8 cellular contexts compared by ENCODE assay signal in the genomic region with DNA sequence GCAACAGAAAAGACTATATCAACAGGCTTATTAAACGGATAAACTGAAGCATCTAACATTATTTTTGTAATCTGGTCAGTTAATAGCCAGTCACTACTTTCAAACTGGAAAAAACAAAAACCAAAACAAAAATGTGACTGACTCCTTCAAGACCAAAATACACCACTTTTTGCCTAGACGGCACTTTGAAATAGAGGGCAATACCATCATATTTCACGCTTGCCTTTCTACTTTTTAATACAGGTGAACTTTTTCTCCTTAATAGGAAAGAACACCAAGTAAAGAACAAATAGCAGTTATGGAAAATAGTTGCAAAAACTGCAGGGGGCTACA. TPM values are rescaled to one million over a fixed set of nuclear protein-coding genes. Genes with fewer than 3 reads are reported as not detected.
DNase-seq lines count a peak whose midpoint lies in the region; ATAC-seq, FAIRE-seq and TF ChIP-seq lines count a peak whose summit lies in the region.

No MANE protein-coding gene starts in this region.

- no peaks in the 10 kb centered on the region; the same call in 1 of the 2 replicates for H4K20me1 ChIP-seq in DND-41 (ENCODE audit: insufficient read depth, low read length)
- no peaks in the 10 kb centered on the region for H4K20me1 ChIP-seq in H1 (replicated peaks in 1 of 2; ENCODE audit: control insufficient read depth in 1 of 2, insufficient read depth in 2 of 2, low read length in 2 of 2)

- H3K23ac ChIP-seq in H1 (ENCODE audit: insufficient read length): no peak overlapping the region

- ATAC-seq in DND-41 (ENCODE audit: insufficient read depth, low read depth) (0 out of 3 replicates have a peak, but pooled peaks have one; percentile 3), omental fat pad (ENCODE audit: low FRiP score) (peak; percentile 3), GM21619 (IDR thresholded peaks at IDR 0.05; ENCODE audit: unreplicated experiment) (no peak)

- FAIRE-seq in H1 (lab: Jason Lieb, UNC): no peak

- no peak overlapping the region for H3K18ac ChIP-seq in H1 (ENCODE audit: extremely low read depth, low read length)

- H4K91ac ChIP-seq in H1 (replicated peaks; ENCODE audit: insufficient read length, low read length): no peak overlapping the region

- TF ChIP-seq POLR2A in H1 (IDR thresholded peaks at IDR 0.05; ENCODE audit: control extremely low read depth in 1 of 2, low read depth in 2 of 2, low read length in 2 of 2): no peak

- no peak for TF ChIP-seq RAD21 in H1 (IDR thresholded peaks at IDR 0.05 in 1 of 2, conservative IDR thresholded peaks at IDR 0.05 in 1 of 2; ENCODE audit: low read depth in 2 of 2, low read length in 2 of 2)

- 58% methylated on average over 3 of the region's 3 CpGs; no CpG with 5 or more reads in 1 of the 2 experiments for WGBS in H1 (ENCODE audit: extremely low coverage in 1 of 2, insufficient coverage in 1 of 2, insufficient read length in 1 of 2, insufficient replicate concordance in 2 of 2, low coverage in 1 of 2, low lambda C conversion rate in 2 of 2, missing lambda C conversion rate in 1 of 2), 2 experiments

- H3K36me3 ChIP-seq in DND-41 (ENCODE audit: insufficient read depth, low read length) (peaks cover 20% of the 10 kb centered on the region), MG63 (peaks cover 30% of the 10 kb centered on the region), H1 (ENCODE audit: control insufficient read depth in 2 of 4, insufficient read depth in 4 of 4, low read length in 3 of 4) (peaks cover 3 to 9% (median 7%) of the 10 kb centered on the region in 4 experiments; a peak in 6 of 8 replicates)

- H3K27ac ChIP-seq in DND-41 (ENCODE audit: low read length): peak overlapping the region; percentile 55
- H3K27ac ChIP-seq in H1 (ENCODE audit: low read depth, low read length): peak overlapping the region; percentile 9; the same call in 1 of the 2 replicates

- H3K79me1 ChIP-seq in H1 (ENCODE audit: low read depth, low read length): no peaks in the 10 kb centered on the region; the same call in 1 of the 2 replicates

- H3K4me3 ChIP-seq in DND-41 (ENCODE audit: low read depth in 1 of 2, low read length in 2 of 2) (peak overlapping the region; percentile 57 to 73; a peak in 3 of 4 replicates), MG63 (peak overlapping the region; percentile 94), H1 (ENCODE audit: extremely low read depth in 1 of 4, insufficient read depth in 2 of 4, low read depth in 3 of 4, low read length in 4 of 4) (peak overlapping the region; percentile 85 to 100 (median 94))

- CTCF ChIA-PET in H1 (lab: Charles Lee; ENCODE audit: partially characterized antibody): no interaction called here

- H3K23me2 ChIP-seq in H1 (ENCODE audit: low read depth, low read length): 0 out of 2 replicates have a peak, but pooled peaks cover 2% of the 10 kb centered on the region

- H2BK5ac ChIP-seq in H1 (ENCODE audit: low read depth, low read length): no peak overlapping the region

- no peak overlapping the region for H3K4ac ChIP-seq in H1 (replicated peaks; ENCODE audit: insufficient read length, low read depth, low read length)

- no peak overlapping the region for H3K14ac ChIP-seq in H1 (ENCODE audit: insufficient read length)

- peak overlapping the region; percentile 71 for H2AFZ ChIP-seq in DND-41 (ENCODE audit: low read depth, low read length)
- H2AFZ ChIP-seq in H1 (ENCODE audit: low read length): peak overlapping the region; percentile 76; the same call in 1 of the 2 replicates

- H2BK120ac ChIP-seq in H1 (replicated peaks; ENCODE audit: low read depth, low read length): no peak overlapping the region

- H3K79me2 ChIP-seq in DND-41 (ENCODE audit: insufficient read depth, low read length): peaks cover 50% of the 10 kb centered on the region
- H3K79me2 ChIP-seq in H1 (ENCODE audit: control insufficient read depth in 1 of 2, insufficient read depth in 2 of 2, low read length in 2 of 2): peaks cover 11 to 35% of the 10 kb centered on the region in 2 experiments

- DNase-seq in DND-41 (no peak), MG63 (no peak), H1 (ENCODE audit: low read depth in 1 of 2, low spot score in 2 of 2) (no peak), omental fat pad (ENCODE audit: low spot score) (no peak), GM03348 (ENCODE audit: low spot score) (no peak)
- no peak for DNase-seq in stimulated activated CD4-positive, alpha-beta T cell treated with anti-CD3 and anti-CD28 coated beads, Interleukin-4, amount 100 ng/mL, for 24 hours
- DNase-seq in stimulated activated CD4-positive, alpha-beta T cell treated with anti-CD3 and anti-CD28 coated beads, Interleukin-12 subunit alpha, Interleukin-12 subunit beta, amount 100 ng/mL, for 4 hours: no peak

- no peak overlapping the region for H2BK15ac ChIP-seq in H1 (ENCODE audit: low read length)

- peak overlapping the region; percentile 48 for H4K5ac ChIP-seq in H1 (ENCODE audit: insufficient read length, low read depth, low read length)

- H2BK20ac ChIP-seq in H1 (ENCODE audit: low read length): no peak overlapping the region

- H2BK12ac ChIP-seq in H1 (ENCODE audit: low read depth, low read length): no peak overlapping the region

- TF ChIP-seq CTCF in DND-41 (IDR thresholded peaks at IDR 0.05; ENCODE audit: borderline replicate concordance, extremely low read depth, low read length, poor library complexity, severe bottlenecking) (no peak), H1 (IDR thresholded peaks at IDR 0.05; ENCODE audit: control extremely low read depth in 1 of 3, insufficient read depth in 1 of 3, low read depth in 1 of 3, low read length in 3 of 3) (no peak), omental fat pad (IDR thresholded peaks at IDR 0.05) (no peak)

- H4K8ac ChIP-seq in H1 (ENCODE audit: extremely low read depth, insufficient read depth, low read length): no peak overlapping the region

- H3K4me1 ChIP-seq in DND-41 (ENCODE audit: insufficient read depth, low read length): peaks cover 28% of the 10 kb centered on the region
- peaks cover 0 to 2% (median 0%) of the 10 kb centered on the region in 4 experiments; a peak in 2 of 7 replicates for H3K4me1 ChIP-seq in H1 (replicated peaks in 1 of 4; ENCODE audit: control insufficient read depth in 3 of 4, insufficient read depth in 4 of 4, low read length in 3 of 4)

- H3K27me3 ChIP-seq in DND-41 (ENCODE audit: insufficient read depth, low read length, poor library complexity) (no peaks in the 10 kb centered on the region), MG63 (no peaks in the 10 kb centered on the region), H1 (replicated peaks in 1 of 4; ENCODE audit: control insufficient read depth in 3 of 4, extremely low read depth in 1 of 4, insufficient read depth in 3 of 4, low read length in 3 of 4) (no peaks in the 10 kb centered on the region)

- POLR2A ChIA-PET in H1 (lab: Charles Lee; ENCODE audit: partially characterized antibody): interaction anchor here (0.6 to 1.0 kb wide), 5 partner anchors 11 to 122 kb away, joined by 3 to 4 read pairs (median 3); a partner anchor contains a TSS

- peak overlapping the region; percentile 64 for H3K9ac ChIP-seq in DND-41 (ENCODE audit: low read depth, low read length)
- peak overlapping the region in 3 of 4 experiments; percentile 43 to 95 (median 94); a peak in 6 of 7 replicates for H3K9ac ChIP-seq in H1 (replicated peaks in 1 of 4; ENCODE audit: extremely low read depth in 1 of 4, low read depth in 3 of 4, low read length in 3 of 4)

- peak overlapping the region; percentile 95 for H3K4me2 ChIP-seq in DND-41 (ENCODE audit: insufficient read depth, low read length)
- H3K4me2 ChIP-seq in H1 (ENCODE audit: insufficient read depth in 1 of 2, low read depth in 2 of 2, low read length in 2 of 2): peak overlapping the region; percentile 61 to 81

- H3K56ac ChIP-seq in H1 (replicated peaks; ENCODE audit: insufficient read length, low read depth, low read length): no peak overlapping the region

- TF ChIP-seq EP300 in H1 (IDR thresholded peaks at IDR 0.05; ENCODE audit: borderline replicate concordance in 1 of 2, low read depth in 2 of 2, low read length in 2 of 2): no peak

- no peaks in the 10 kb centered on the region for H3K9me3 ChIP-seq in DND-41 (ENCODE audit: insufficient read depth, low read length, severe bottlenecking)
- H3K9me3 ChIP-seq in MG63: no peaks in the 10 kb centered on the region
- no peaks in the 10 kb centered on the region for H3K9me3 ChIP-seq in H1 (ENCODE audit: insufficient read depth in 2 of 2, low read depth in 1 of 2, low read length in 1 of 2)

- no peak overlapping the region for H2AK5ac ChIP-seq in H1 (ENCODE audit: low read depth, low read length)

TF ChIP-seq in H1, 55 proteins besides CTCF, POLR2A, EP300 and RAD21:
- TF ChIP-seq SIN3A (conservative IDR thresholded peaks at IDR 0.05 in 1 of 2, IDR thresholded peaks at IDR 0.05 in 1 of 2; ENCODE audit: low read depth in 1 of 2, low read length in 2 of 2): no peak
- TF ChIP-seq POLR2AphosphoS5 (IDR thresholded peaks at IDR 0.05; ENCODE audit: low read depth, low read length): no peak
- no peak for TF ChIP-seq SP1 (IDR thresholded peaks at IDR 0.05; ENCODE audit: low read depth, low read length)
- TF ChIP-seq NRF1 (IDR thresholded peaks at IDR 0.05; ENCODE audit: low read depth, low read length): no peak

RNA-seq across cellular contexts. Expression of a gene that starts 0.6 kb away (rescaled TPM):
- total RNA-seq in MG63 (2014; rRNA removed; shearing (Covaris generic); ENCODE audit: low replicate concordance): 81.5 and 82.5 TPM in 2 replicates
- 139 and 141 TPM in 2 replicates for total RNA-seq in H1 (2021; fragmentation: NEBNext Ultra II Directional; extraction: Animal tissue kit (Norgen Biotek cat#: 25700))
- polyA plus RNA-seq in H1 (2011; rRNA removed): 32.0 and 46.1 TPM in 2 replicates
- polyA plus RNA-seq in H1 (2011; cell fraction: cytosol; rRNA removed): 75.2 TPM
- polyA plus RNA-seq in H1 (2011; cell fraction: nucleus; rRNA removed): 34.4 TPM
- 78.0 to 149 TPM (median 100 TPM) in 4 replicates for polyA plus RNA-seq in H1 (2012, experiment 1 of 2)
- 4.5 TPM for polyA plus RNA-seq in H1 (2012, experiment 2 of 2)
- 88.8 TPM for polyA plus RNA-seq in H1 (2013, experiment 1 of 2)
- 82.4 TPM for polyA plus RNA-seq in H1 (2013, experiment 2 of 2)
- polyA minus RNA-seq in H1 (2011; rRNA and poly(A)+ RNA removed): 98.6 and 138 TPM in 2 replicates
- 66.8 TPM for polyA minus RNA-seq in H1 (2011; cell fraction: cytosol; rRNA and poly(A)+ RNA removed)
- polyA minus RNA-seq in H1 (2011; cell fraction: nucleus; rRNA and poly(A)+ RNA removed): 87.1 TPM
- total RNA-seq in omental fat pad: 10 to 100 TPM; 27.1 to 48.9 (median 29.8) TPM

RNA-seq across cellular contexts. Expression of a gene that starts 59.7 kb away (rescaled TPM):
- total RNA-seq in MG63 (2014; rRNA removed; shearing (Covaris generic); ENCODE audit: low replicate concordance): 0.99 and 2.2 TPM in 2 replicates
- total RNA-seq in H1 (2021; fragmentation: NEBNext Ultra II Directional; extraction: Animal tissue kit (Norgen Biotek cat#: 25700)): 10.0 and 12.9 TPM in 2 replicates
- polyA plus RNA-seq in H1 (2011; rRNA removed): 9.7 and 10.9 TPM in 2 replicates
- 6.7 TPM for polyA plus RNA-seq in H1 (2011; cell fraction: cytosol; rRNA removed)
- 4.9 TPM for polyA plus RNA-seq in H1 (2011; cell fraction: nucleus; rRNA removed)
- 9.3 to 11.3 TPM (median 10.8 TPM) in 4 replicates for polyA plus RNA-seq in H1 (2012, experiment 1 of 2)
- polyA plus RNA-seq in H1 (2012, experiment 2 of 2): 1.8 TPM
- polyA plus RNA-seq in H1 (2013, experiment 1 of 2): 9.0 TPM
- polyA plus RNA-seq in H1 (2013, experiment 2 of 2): 10.2 TPM
- polyA minus RNA-seq in H1 (2011; rRNA and poly(A)+ RNA removed): 4.6 and 10.4 TPM in 2 replicates
- 8.2 TPM for polyA minus RNA-seq in H1 (2011; cell fraction: cytosol; rRNA and poly(A)+ RNA removed)
- polyA minus RNA-seq in H1 (2011; cell fraction: nucleus; rRNA and poly(A)+ RNA removed): 2.9 TPM
- 1 to 10 TPM; 2.8 to 6.9 (median 3.7) TPM for total RNA-seq in omental fat pad
